9 cellular contexts compared by ENCODE assay signal in the genomic region with DNA sequence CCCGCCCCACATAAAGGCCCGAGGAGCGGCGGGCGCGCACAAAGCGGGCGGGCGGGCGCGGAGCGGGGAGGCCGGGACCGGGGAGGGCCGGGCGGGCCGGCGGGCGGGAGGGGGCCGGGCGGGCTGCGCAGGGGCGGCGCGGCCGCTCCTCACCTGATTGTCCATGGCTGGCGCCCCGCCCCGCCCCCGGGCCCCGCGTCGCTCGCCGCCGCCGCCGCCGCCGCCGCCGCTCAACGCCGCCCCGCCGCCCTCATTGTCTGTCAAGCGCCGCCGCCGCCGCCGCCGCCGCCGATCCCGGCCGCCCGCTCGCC. TPM values are rescaled to one million over a fixed set of nuclear protein-coding genes. Genes with fewer than 3 reads are reported as not detected.
DNase-seq lines count a peak whose midpoint lies in the region; ATAC-seq, FAIRE-seq and TF ChIP-seq lines count a peak whose summit lies in the region.
"Had no signal": no experiment of that assay in that cellular context is flagged by ENCODE, and none has a peak within 500 bp of the region (broad histone marks: within the 10 kb centered on the region; RNA-seq: fewer than 3 reads in every experiment).

No MANE protein-coding gene starts in this region.

- H3K4me1 Mint-ChIP-seq in T-helper 17 cell, result peaks cover 26% of the 10 kb centered on the region

- no peaks in the 10 kb centered on the region for H3K27me3 Mint-ChIP-seq in T-helper 17 cell

- no peaks in the 10 kb centered on the region for H3K9me3 ChIP-seq in DND-41 (ENCODE audit: insufficient read depth, low read length, severe bottlenecking)
- no peaks in the 10 kb centered on the region for H3K9me3 ChIP-seq in T-helper 17 cell (ENCODE audit: control insufficient read depth, low read length, poor library complexity, severe bottlenecking)
- no peaks in the 10 kb centered on the region for H3K9me3 ChIP-seq in keratinocyte (ENCODE audit: control insufficient read depth, low read depth, low read length)
- H3K9me3 ChIP-seq in tibial nerve, result no peaks in the 10 kb centered on the region

- no peaks in the 10 kb centered on the region for H3K27me3 ChIP-seq in DND-41 (ENCODE audit: insufficient read depth, low read length, poor library complexity)
- H3K27me3 ChIP-seq in keratinocyte (ENCODE audit: control insufficient read depth, extremely low read depth, insufficient read depth, low read length), result no peaks in the 10 kb centered on the region
- no peaks in the 10 kb centered on the region for H3K27me3 ChIP-seq in tibial nerve

- H3K4me1 ChIP-seq in DND-41 (ENCODE audit: insufficient read depth, low read length) (peaks cover 42% of the 10 kb centered on the region), keratinocyte (ENCODE audit: control insufficient read depth, extremely low read depth, insufficient read depth, low read length) (peaks cover 7% of the 10 kb centered on the region), tibial nerve (peaks cover 0 to 46% (median 41%) of the 10 kb centered on the region in 4 donors)

- no peaks in the 10 kb centered on the region for H3K9me1 ChIP-seq in keratinocyte (ENCODE audit: control insufficient read depth, extremely low read depth, insufficient read depth, low read length)

- H3K36me3 Mint-ChIP-seq in T-helper 17 cell (ENCODE audit: low read depth), result no peaks in the 10 kb centered on the region

- dilution Hi-C loops in keratinocyte (cut with MboI; ENCODE audit: extremely low pct_ligation_motif_present, low sequenced_read_pairs), result loop anchor here (25.0 kb wide), 1 partner anchor 242 kb away; no protein-coding TSS in a partner anchor

- no peak for TF ChIP-seq EP300 in tibial nerve (IDR thresholded peaks at IDR 0.05)

- TF ChIP-seq POLR2A in tibial nerve (IDR thresholded peaks at IDR 0.05), result no peak

- ATAC-seq in DND-41 (ENCODE audit: insufficient read depth, low read depth) (no peak), HG02571 (IDR thresholded peaks at IDR 0.05; ENCODE audit: unreplicated experiment) (peak; percentile 32), T-helper 17 cell (peak; percentile 53), HG03469 (IDR thresholded peaks at IDR 0.05; ENCODE audit: unreplicated experiment) (no peak)

- peak overlapping the region; percentile 45; the same call in 1 of the 2 replicates for H2AFZ ChIP-seq in DND-41 (ENCODE audit: low read depth, low read length)
- no peak overlapping the region for H2AFZ ChIP-seq in keratinocyte (ENCODE audit: control insufficient read depth, low read length)

- peaks cover 52% of the 10 kb centered on the region for H3K79me2 ChIP-seq in DND-41 (ENCODE audit: insufficient read depth, low read length)
- H3K79me2 ChIP-seq in keratinocyte (ENCODE audit: control insufficient read depth, insufficient read depth, low read length), result peaks cover 47% of the 10 kb centered on the region

- TF ChIP-seq CTCF in DND-41 (IDR thresholded peaks at IDR 0.05; ENCODE audit: borderline replicate concordance, extremely low read depth, low read length, poor library complexity, severe bottlenecking) (no peak), keratinocyte (optimal IDR thresholded peaks at IDR 0.05 in 1 of 3, IDR thresholded peaks at IDR 0.05 in 1 of 3, conservative IDR thresholded peaks at IDR 0.05 in 1 of 3; ENCODE audit: extremely low read depth in 1 of 3, insufficient read depth in 2 of 3, low read length in 3 of 3) (no peak), tibial nerve (IDR thresholded peaks at IDR 0.05) (no peak)

- peak overlapping the region; percentile 96 for H3K9ac ChIP-seq in DND-41 (ENCODE audit: low read depth, low read length)
- peak overlapping the region; percentile 80 for H3K9ac ChIP-seq in keratinocyte (ENCODE audit: control insufficient read depth, extremely low read depth, insufficient read depth, low read length)

- FAIRE-seq in keratinocyte (lab: Jason Lieb, UNC), result no peak

- H3K36me3 ChIP-seq in DND-41 (ENCODE audit: insufficient read depth, low read length) (peaks cover 37% of the 10 kb centered on the region), keratinocyte (ENCODE audit: control insufficient read depth in 2 of 2, extremely low read depth in 1 of 2, insufficient read depth in 2 of 2, low read length in 2 of 2) (peaks cover 0 to 3% of the 10 kb centered on the region in 2 experiments), tibial nerve (no peaks in the 10 kb centered on the region)

- DNase-seq in DND-41 (no peak), T-helper 17 cell (no peak), keratinocyte (ENCODE audit: low read depth, low spot score) (no peak), tibial nerve (ENCODE audit: low spot score in 2 of 2) (no peak), glomerular visceral epithelial cell (ENCODE audit: extremely low spot score) (no peak), cerebellar nuclear complex (lab: John Stamatoyannopoulos, UW) (no peak)

- H3K4me3 ChIP-seq in DND-41 (ENCODE audit: low read depth in 1 of 2, low read length in 2 of 2) (peak overlapping the region; percentile 98 to 99), keratinocyte (ENCODE audit: control insufficient read depth in 2 of 3, extremely low read depth in 1 of 3, insufficient read depth in 2 of 3, low read depth in 1 of 3, low read length in 3 of 3) (peak overlapping the region; percentile 87 to 89 (median 87)), tibial nerve (peak overlapping the region; percentile 70 to 97 (median 78))

- H3K27ac ChIP-seq in DND-41 (ENCODE audit: low read length), result peak overlapping the region; percentile 81
- H3K27ac ChIP-seq in keratinocyte (ENCODE audit: control insufficient read depth, insufficient read depth, low read length), result peak overlapping the region; percentile 61
- peak overlapping the region; percentile 76 to 93 (median 88) for H3K27ac ChIP-seq in tibial nerve

- H3K27ac Mint-ChIP-seq in T-helper 17 cell, result peak overlapping the region; percentile 95

- WGBS in tibial nerve, 2 donors, result 0% methylated on average over 9 of the region's 59 CpGs; no CpG with 5 or more reads in 1 of the 2 donors

- H3K4me2 ChIP-seq in DND-41 (ENCODE audit: insufficient read depth, low read length), result peak overlapping the region; percentile 99
- no peak overlapping the region for H3K4me2 ChIP-seq in keratinocyte (ENCODE audit: control insufficient read depth, extremely low read depth, insufficient read depth, low read depth, low read length)

- peak overlapping the region; percentile 84 for H3K4me3 Mint-ChIP-seq in T-helper 17 cell

- H4K20me1 ChIP-seq in DND-41 (ENCODE audit: insufficient read depth, low read length) (peaks cover 47% of the 10 kb centered on the region), keratinocyte (ENCODE audit: control insufficient read depth, extremely low read depth, insufficient read depth, low read length) (peaks cover 17% of the 10 kb centered on the region)

RNA-seq across cellular contexts. Expression of gene MLLT1, which starts 0.2 kb away (rescaled TPM):
- total RNA-seq in T-helper 17 cell (10 to 100 TPM; 27.1 to 30.3 TPM), tibial nerve (10 to 100 TPM; 15.1 to 42.0 (median 19.9) TPM)
- 8.2 to 13.8 TPM (median 8.3 TPM) in 3 replicates for polyA plus RNA-seq in keratinocyte
- 4.5 TPM for polyA plus RNA-seq in keratinocyte (2011; ENCODE audit: low read depth)
- polyA plus RNA-seq in keratinocyte (2011; cell fraction: cytosol; rRNA removed), result 8.5 and 16.1 TPM in 2 replicates
- 13.8 and 20.5 TPM in 2 replicates for polyA plus RNA-seq in keratinocyte (2011; cell fraction: nucleus; rRNA removed)
- 12.8 and 24.9 TPM in 2 replicates for polyA plus RNA-seq in keratinocyte (2012; ENCODE audit: low replicate concordance)
- 9.5 to 34.4 TPM (median 12.5 TPM) in 3 replicates for polyA minus RNA-seq in keratinocyte
- polyA minus RNA-seq in keratinocyte (2011; cell fraction: cytosol; rRNA and poly(A)+ RNA removed), result 55.6 TPM
- 10.5 and 11.4 TPM in 2 replicates for polyA minus RNA-seq in keratinocyte (2011; cell fraction: nucleus; rRNA and poly(A)+ RNA removed)

RNA-seq across cellular contexts. Expression of gene ACER1, which starts 53.8 kb away (rescaled TPM):
- 1 to 10 TPM in 1 of 2 donors, under 1 TPM in 1; 0.99 to 1.5 TPM for total RNA-seq in T-helper 17 cell
- polyA plus RNA-seq in keratinocyte, result 0.38 to 0.66 TPM (median 0.39 TPM) in 3 replicates
- polyA plus RNA-seq in keratinocyte (2011; ENCODE audit: low read depth), result 2.2 TPM
- 0.21 and 0.28 TPM in 2 replicates for polyA plus RNA-seq in keratinocyte (2011; cell fraction: cytosol; rRNA removed)
- 0.75 and 1.0 TPM in 2 replicates for polyA plus RNA-seq in keratinocyte (2011; cell fraction: nucleus; rRNA removed)
- polyA plus RNA-seq in keratinocyte (2012; ENCODE audit: low replicate concordance), result 0.17 and 12.2 TPM in 2 replicates
- 0.90 to 1.0 TPM (median 0.92 TPM) in 3 replicates for polyA minus RNA-seq in keratinocyte
- not detected for polyA minus RNA-seq in keratinocyte (2011; cell fraction: cytosol; rRNA and poly(A)+ RNA removed)
- 0.54 and 1.1 TPM in 2 replicates for polyA minus RNA-seq in keratinocyte (2011; cell fraction: nucleus; rRNA and poly(A)+ RNA removed)
- total RNA-seq in tibial nerve, result not detected
- total RNA-seq: M059J had no signal

Comparison
In these comparisons a context has a peak if more than half of its experiments do, and no peak if none do; other contexts are left out.
1. ATAC-seq: peak in HG02571 (single experiment) and T-helper 17 cell (single experiment); none in DND-41 (single experiment) and HG03469 (single experiment).
2. Peak in every context shown above with its lines, with median percentiles within 50 percentile points of each other: H3K27ac ChIP-seq and H3K4me3 ChIP-seq.